In the genomic region with DNA sequence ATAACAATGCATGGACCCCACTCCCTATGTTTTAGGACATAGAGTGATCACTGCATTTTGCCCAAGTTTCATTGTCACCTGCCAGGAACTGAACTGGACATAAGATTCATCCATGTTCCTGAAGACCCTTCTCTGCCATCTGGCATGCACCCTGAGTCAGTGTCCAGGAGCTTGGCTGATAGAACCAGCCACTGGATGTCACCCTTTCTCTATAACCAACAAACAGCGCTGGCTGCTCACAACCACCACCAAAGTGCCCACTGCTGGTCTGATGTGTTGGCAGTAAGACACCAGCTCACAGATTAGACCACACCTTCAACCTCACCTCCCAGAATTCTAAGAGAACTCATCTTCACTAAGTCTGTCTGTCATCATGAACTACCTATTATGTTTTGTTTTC, we compare ENCODE assay signal across 9 cellular contexts.
A peak's percentile ranks its signal among the peaks of the same experiment; 100 is the strongest.
DNase-seq lines count a peak whose midpoint lies in the region; ATAC-seq and TF ChIP-seq lines count a peak whose summit lies in the region.
"Had no signal": no experiment of that assay in that cellular context is flagged by ENCODE, and none has a peak within 500 bp of the region (broad histone marks: within the 10 kb centered on the region; RNA-seq: fewer than 3 reads in every experiment).

No MANE protein-coding gene starts in this region.

- no peaks in the 10 kb centered on the region for H3K4me1 Mint-ChIP-seq in activated T-cell treated with anti-CD3 and anti-CD28 coated beads, Interleukin-2, amount 50 U/mL, for 72 hours (ENCODE audit: low read depth)
- H3K4me1 Mint-ChIP-seq: activated naive CD4-positive, alpha-beta T cell treated with anti-CD3 and anti-CD28 coated beads, Interleukin-2, amount 50 U/mL, for 24 hours had no signal

- DNase-seq in Ammon's horn (ENCODE audit: low spot score) = peak; percentile 48
- DNase-seq in NCI-H69 (lab: John Stamatoyannopoulos, UW) = peak; percentile 93
- DNase-seq in epithelial cell of proximal tubule (ENCODE audit: low read depth) = no peak
- no peak for DNase-seq in retinal pigment epithelial cell (ENCODE audit: low read depth)
- DNase-seq in midbrain (lab: John Stamatoyannopoulos, UW) = no peak
- no peak for DNase-seq in activated T-cell treated with anti-CD3 and anti-CD28 coated beads, Interleukin-2, amount 50 U/mL, for 72 hours

- H3K4me3 ChIP-seq in epithelial cell of proximal tubule (ENCODE audit: low read depth, low read length) (no peak overlapping the region), retinal pigment epithelial cell (ENCODE audit: low read length) (no peak overlapping the region)

- H3K36me3 Mint-ChIP-seq in activated T-cell treated with anti-CD3 and anti-CD28 coated beads, Interleukin-2, amount 50 U/mL, for 72 hours (ENCODE audit: insufficient read depth in 2 of 2) = no peaks in the 10 kb centered on the region
- H3K36me3 Mint-ChIP-seq: activated naive CD4-positive, alpha-beta T cell treated with anti-CD3 and anti-CD28 coated beads, Interleukin-2, amount 50 U/mL, for 24 hours had no signal

- H3K9me3 Mint-ChIP-seq in activated T-cell treated with anti-CD3 and anti-CD28 coated beads, Interleukin-2, amount 50 U/mL, for 72 hours = no peaks in the 10 kb centered on the region
- H3K9me3 Mint-ChIP-seq: activated naive CD4-positive, alpha-beta T cell treated with anti-CD3 and anti-CD28 coated beads, Interleukin-2, amount 50 U/mL, for 24 hours had no signal

- H3K27me3 Mint-ChIP-seq in activated T-cell treated with anti-CD3 and anti-CD28 coated beads, Interleukin-2, amount 50 U/mL, for 72 hours (ENCODE audit: low read depth) = peaks cover 5% of the 10 kb centered on the region

- TF ChIP-seq CTCF in epithelial cell of proximal tubule (conservative IDR thresholded peaks at IDR 0.05; ENCODE audit: low read depth, low read length) = peak; percentile 77
- TF ChIP-seq CTCF in retinal pigment epithelial cell (conservative IDR thresholded peaks at IDR 0.05; ENCODE audit: low read depth, low read length) = peak; percentile 73

- no peak overlapping the region for H3K27ac Mint-ChIP-seq in activated T-cell treated with anti-CD3 and anti-CD28 coated beads, Interleukin-2, amount 50 U/mL, for 72 hours
- H3K27ac Mint-ChIP-seq: activated naive CD4-positive, alpha-beta T cell treated with anti-CD3 and anti-CD28 coated beads, Interleukin-2, amount 50 U/mL, for 24 hours had no signal

- ATAC-seq in HG02885 (IDR thresholded peaks at IDR 0.05; ENCODE audit: poor library complexity, unreplicated experiment) (peak; percentile 66), HG02678 (IDR thresholded peaks at IDR 0.05; ENCODE audit: unreplicated experiment) (no peak)
- no peak for ATAC-seq in activated T-cell treated with anti-CD3 and anti-CD28 coated beads, Interleukin-2, amount 50 U/mL, for 72 hours (replicated peaks in 1 of 2)

- no peak overlapping the region for H3K4me3 Mint-ChIP-seq in activated T-cell treated with anti-CD3 and anti-CD28 coated beads, Interleukin-2, amount 50 U/mL, for 72 hours
- H3K4me3 Mint-ChIP-seq: activated naive CD4-positive, alpha-beta T cell treated with anti-CD3 and anti-CD28 coated beads, Interleukin-2, amount 50 U/mL, for 24 hours had no signal

Comparison
In these comparisons a context has a peak if more than half of its experiments do, and no peak if none do; other contexts are left out.
1. DNase-seq: peak in Ammon's horn (single experiment) and NCI-H69 (single experiment); none in epithelial cell of proximal tubule (single experiment), retinal pigment epithelial cell (single experiment), midbrain (single experiment) and activated T-cell treated with anti-CD3 and anti-CD28 coated beads, Interleukin-2, amount 50 U/mL, for 72 hours (0 of 2).